Comparison of ENCODE assay signal across 17 cellular contexts in the genomic region with DNA sequence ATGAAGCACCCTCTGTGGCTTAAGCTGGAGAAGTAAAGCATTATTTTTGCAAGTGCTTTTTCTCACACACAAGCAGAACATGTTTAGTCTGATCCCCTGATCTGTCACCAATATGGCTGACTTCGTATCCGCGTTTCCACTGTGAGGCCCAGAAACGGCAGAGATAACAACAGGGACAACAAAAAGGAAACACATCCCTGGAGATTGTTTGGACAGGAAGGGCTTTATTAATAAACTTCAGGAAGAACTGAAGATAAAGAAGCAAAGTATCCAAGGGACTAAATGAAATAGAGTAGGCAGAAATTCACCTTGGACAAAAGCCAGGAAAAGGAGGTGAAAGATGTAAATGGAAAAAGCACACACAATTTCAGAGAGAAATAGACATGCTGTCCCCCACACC. TPM values are rescaled to one million over a fixed set of nuclear protein-coding genes. Genes with fewer than 3 reads are reported as not detected.
A peak's percentile ranks its signal among the peaks of the same experiment; 100 is the strongest.
DNase-seq lines count a peak whose midpoint lies in the region; ATAC-seq and TF ChIP-seq lines count a peak whose summit lies in the region.
"Had no signal": no experiment of that assay in that cellular context is flagged by ENCODE, and none has a peak within 500 bp of the region (broad histone marks: within the 10 kb centered on the region; RNA-seq: fewer than 3 reads in every experiment).

No MANE protein-coding gene starts in this region.

- DNase-seq in Ammon's horn (ENCODE audit: low spot score) = peak; percentile 8
- DNase-seq in choroid plexus epithelial cell (ENCODE audit: low read depth) = peak; percentile 33
- DNase-seq in glomerular endothelial cell (ENCODE audit: extremely low read depth, low read depth, low spot score) = peak; percentile 44
- DNase-seq in left lobe of liver (ENCODE audit: low spot score) = no peak
- no peak for DNase-seq in brain microvascular endothelial cell
- DNase-seq in hepatocyte (ENCODE audit: low spot score) = no peak
- no peak for DNase-seq in head of caudate nucleus
- no peak for DNase-seq in pons (ENCODE audit: low spot score)
- DNase-seq: DMS79, GOT3, NCI-H1436, NCI-H1930, NCI-H526 had no signal

- TF ChIP-seq CTCF in choroid plexus epithelial cell (conservative IDR thresholded peaks at IDR 0.05; ENCODE audit: low read depth, low read length) (no peak), brain microvascular endothelial cell (IDR thresholded peaks at IDR 0.05; ENCODE audit: low read depth, low read length, missing control alignments) (no peak), hepatocyte (IDR thresholded peaks at IDR 0.05; ENCODE audit: poor library complexity) (no peak)

- no peaks in the 10 kb centered on the region for H3K4me1 ChIP-seq in hepatocyte (ENCODE audit: insufficient read depth)
- H3K4me1 ChIP-seq: A549, SJSA1 had no signal

- no peak overlapping the region for H3K4me3 ChIP-seq in choroid plexus epithelial cell (ENCODE audit: low read depth, low read length)
- H3K4me3 ChIP-seq in brain microvascular endothelial cell (ENCODE audit: low read depth, low read length) = no peak overlapping the region
- no peak overlapping the region for H3K4me3 ChIP-seq in hepatocyte
- H3K4me3 ChIP-seq: A549; BLaER1 treated with 17β-estradiol and CSF1 and Interleukin-3, amounts not matched to agents 10 nM and 100 nM; SJSA1 had no signal

- ATAC-seq in left lobe of liver = peak; percentile 52
- ATAC-seq: A549 had no signal

- H3K4me2 ChIP-seq in hepatocyte = no peak overlapping the region
- H3K4me2 ChIP-seq: A549; BLaER1 treated with 17β-estradiol and CSF1 and Interleukin-3, amounts not matched to agents 10 nM and 100 nM; KMS-11 had no signal

- H3K9me3 ChIP-seq in hepatocyte (ENCODE audit: low read depth) = no peaks in the 10 kb centered on the region
- H3K9me3 ChIP-seq: A549, SJSA1 had no signal

- no peak overlapping the region for H2AFZ ChIP-seq in hepatocyte

- H3K9me2 ChIP-seq in hepatocyte (replicated peaks; ENCODE audit: insufficient read depth) = no peaks in the 10 kb centered on the region

- no peaks in the 10 kb centered on the region for H3K27me3 ChIP-seq in brain microvascular endothelial cell (replicated peaks)
- H3K27me3 ChIP-seq in hepatocyte = no peaks in the 10 kb centered on the region
- H3K27me3 ChIP-seq: BLaER1 treated with 17β-estradiol and CSF1 and Interleukin-3, amounts not matched to agents 10 nM and 100 nM; SJSA1 had no signal

- H3K27ac ChIP-seq in brain microvascular endothelial cell (no peak overlapping the region), hepatocyte (no peak overlapping the region)
- H3K27ac ChIP-seq: A549; BLaER1 treated with 17β-estradiol and CSF1 and Interleukin-3, amounts not matched to agents 10 nM and 100 nM; KMS-11; SJSA1 had no signal

- H3K36me3 ChIP-seq in brain microvascular endothelial cell (replicated peaks) (peaks cover 36% of the 10 kb centered on the region), hepatocyte (replicated peaks; ENCODE audit: insufficient read depth, low read depth) (no peaks in the 10 kb centered on the region)

- WGBS in hepatocyte (ENCODE audit: low lambda C conversion rate, missing lambda C conversion rate) = 81% methylated on average over 4 of the region's 4 CpGs

- H3K79me2 ChIP-seq in hepatocyte = no peaks in the 10 kb centered on the region

- in situ Hi-C loops in brain microvascular endothelial cell (cut with HindIII; ENCODE audit: low pct_ligation_motif_present, low sequenced_read_pairs) = no loop called here

- intact Hi-C loops in head of caudate nucleus (cut with DNase I) = no loop called here

- H4K20me1 ChIP-seq in hepatocyte (ENCODE audit: insufficient read depth, poor library complexity, severe bottlenecking) = no peaks in the 10 kb centered on the region
- H4K20me1 ChIP-seq: BLaER1 treated with 17β-estradiol and CSF1 and Interleukin-3, amounts not matched to agents 10 nM and 100 nM had no signal

RNA-seq across cellular contexts. Expression of a gene that starts 49.2 kb away (rescaled TPM):
- 22.2 and 27.8 TPM in 2 replicates for total RNA-seq in glomerular endothelial cell
- 13.6 TPM for total RNA-seq in left lobe of liver
- 53.2 and 55.7 TPM in 2 replicates for total RNA-seq in hepatocyte
- 64.2 and 75.0 TPM in 2 replicates for polyA plus RNA-seq in hepatocyte

RNA-seq across cellular contexts. Expression of a gene that starts 49.4 kb away (rescaled TPM):
- total RNA-seq in glomerular endothelial cell (14.8 and 17.1 TPM in 2 replicates), left lobe of liver (6.3 TPM), hepatocyte (24.2 and 27.5 TPM in 2 replicates)
- polyA plus RNA-seq in hepatocyte = 19.6 and 20.9 TPM in 2 replicates

Comparison
In these comparisons a context has a peak if more than half of its experiments do, and no peak if none do; other contexts are left out.
1. DNase-seq: peak in Ammon's horn (single experiment), choroid plexus epithelial cell (single experiment) and glomerular endothelial cell (single experiment); none in left lobe of liver (single experiment), brain microvascular endothelial cell (single experiment), hepatocyte (single experiment), head of caudate nucleus (0 of 42) and pons (single experiment).